1 cellular context compared by ENCODE assay signal in genomic region chr15:89383635-89384604, GRCh38.
A peak's percentile ranks its signal among the peaks of the same experiment; 100 is the strongest.
TF ChIP-seq lines count a peak whose summit lies in the region.

No MANE protein-coding gene starts in this region.

TF ChIP-seq in HEK293, 187 proteins besides CTCF, POLR2A, EP300 and RAD21 (continued from another document and continues in another):
- TF ChIP-seq ZNF19 (tag by site-specific recombination; IDR thresholded peaks at IDR 0.05; ENCODE audit: low read depth) (no peak), ZNF362 (tag by site-specific recombination; IDR thresholded peaks at IDR 0.05) (no peak), ZNF280C (tag by site-specific recombination; IDR thresholded peaks at IDR 0.05) (no peak), ZNF488 (tag by site-specific recombination; IDR thresholded peaks at IDR 0.05) (no peak), ZNF654 (tag by site-specific recombination; IDR thresholded peaks at IDR 0.05; ENCODE audit: low read depth) (no peak), ZNF670 (tag by site-specific recombination; IDR thresholded peaks at IDR 0.05; ENCODE audit: low read depth) (no peak), WT1 (tag by site-specific recombination; IDR thresholded peaks at IDR 0.05) (peak; percentile 85), ZNF138 (tag by site-specific recombination; IDR thresholded peaks at IDR 0.05; ENCODE audit: borderline replicate concordance) (no peak), ZNF423 (tag by site-specific recombination; IDR thresholded peaks at IDR 0.05) (0 out of 2 replicates have a peak, but pooled peaks have one; percentile 21), ZNF394 (tag by site-specific recombination; IDR thresholded peaks at IDR 0.05; ENCODE audit: borderline replicate concordance) (peak; percentile 69; the same call in 1 of the 2 replicates), ZNF518A (tag by site-specific recombination; conservative IDR thresholded peaks at IDR 0.05; ENCODE audit: low read depth) (no peak), ZNF701 (tag by site-specific recombination; IDR thresholded peaks at IDR 0.05) (no peak), ZNF843 (tag by site-specific recombination; IDR thresholded peaks at IDR 0.05) (peak; percentile 80), ZSCAN5A (tag by site-specific recombination; IDR thresholded peaks at IDR 0.05) (no peak), ZNF280D (tag by site-specific recombination; IDR thresholded peaks at IDR 0.05) (no peak), ZNF513 (tag by site-specific recombination; IDR thresholded peaks at IDR 0.05) (peak; percentile 51), ZSCAN23 (tag by site-specific recombination; IDR thresholded peaks at IDR 0.05) (no peak), ZNF530 (tag by site-specific recombination; IDR thresholded peaks at IDR 0.05; ENCODE audit: low read depth) (peak; percentile 46; the same call in 1 of the 2 replicates), ZNF398 (tag by site-specific recombination; IDR thresholded peaks at IDR 0.05) (peak; percentile 95), FEZF1 (tag by site-specific recombination; IDR thresholded peaks at IDR 0.05) (peak; percentile 42), ZNF18 (tag by site-specific recombination; IDR thresholded peaks at IDR 0.05) (no peak), ZNF23 (tag by site-specific recombination; IDR thresholded peaks at IDR 0.05; ENCODE audit: borderline replicate concordance) (no peak), ZFP3 (tag by site-specific recombination; IDR thresholded peaks at IDR 0.05; ENCODE audit: low read depth) (no peak), PRDM6 (tag by site-specific recombination; IDR thresholded peaks at IDR 0.05) (no peak), ZNF175 (tag by site-specific recombination; IDR thresholded peaks at IDR 0.05) (no peak), ZBTB49 (tag by site-specific recombination; IDR thresholded peaks at IDR 0.05; ENCODE audit: low read depth) (no peak), GFI1B (tag by site-specific recombination; IDR thresholded peaks at IDR 0.05) (no peak), OVOL3 (tag by site-specific recombination; IDR thresholded peaks at IDR 0.05) (no peak), ZNF768 (tag by site-specific recombination; IDR thresholded peaks at IDR 0.05) (no peak)
